In the genomic region with DNA sequence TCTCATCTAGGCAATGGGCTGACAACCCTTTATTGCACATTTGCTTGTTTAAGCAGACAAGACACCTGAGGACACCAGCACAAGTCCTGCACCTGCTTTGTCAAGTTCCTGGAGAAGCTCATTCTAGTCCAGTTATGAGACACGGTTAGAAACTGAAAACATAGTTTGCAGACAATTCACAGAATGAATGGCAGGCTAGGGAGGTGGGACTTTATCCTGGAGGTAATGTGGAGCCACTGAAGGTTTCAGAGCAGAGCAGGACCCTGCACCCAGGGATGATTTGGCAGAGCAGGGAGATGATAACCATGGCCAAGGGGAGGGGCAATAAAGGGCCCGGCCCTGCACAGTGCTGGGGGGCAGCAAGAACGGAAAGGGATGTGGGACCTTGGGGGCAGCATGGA, we compare ENCODE assay signal across 9 cellular contexts. TPM values are rescaled to one million over a fixed set of nuclear protein-coding genes. Genes with fewer than 3 reads are reported as not detected.
DNase-seq lines count a peak whose midpoint lies in the region; ATAC-seq and TF ChIP-seq lines count a peak whose summit lies in the region.
"Had no signal": no experiment of that assay in that cellular context is flagged by ENCODE, and none has a peak within 500 bp of the region (broad histone marks: within the 10 kb centered on the region; RNA-seq: fewer than 3 reads in every experiment).

No MANE protein-coding gene starts in this region.

- H4K91ac ChIP-seq in trophoblast cell (ENCODE audit: low read depth, low read length): no peak overlapping the region

- H3K79me2 ChIP-seq in trophoblast cell (ENCODE audit: control insufficient read depth, insufficient read depth, low read length, poor library complexity): no peaks in the 10 kb centered on the region

- H3K27me3 Mint-ChIP-seq in chondrocyte (ENCODE audit: low read depth) (no peaks in the 10 kb centered on the region), immature natural killer cell (ENCODE audit: low read depth in 3 of 3) (no peaks in the 10 kb centered on the region)

- no peak overlapping the region for H4K12ac ChIP-seq in trophoblast cell (ENCODE audit: low read depth, low read length)

- H3K4me3 Mint-ChIP-seq in chondrocyte (ENCODE audit: unreplicated experiment) (no peak overlapping the region), immature natural killer cell (no peak overlapping the region)

- H3K18ac ChIP-seq in trophoblast cell (ENCODE audit: low read length): no peak overlapping the region

- no peak overlapping the region for H3K23ac ChIP-seq in trophoblast cell (ENCODE audit: low read length)

- ATAC-seq in GM19397 (IDR thresholded peaks at IDR 0.05; ENCODE audit: unreplicated experiment) (peak; percentile 20), HG03103 (IDR thresholded peaks at IDR 0.05; ENCODE audit: low read depth, unreplicated experiment) (peak; percentile 27), esophagus mucosa (no peak)

- H3K4me1 Mint-ChIP-seq in chondrocyte (ENCODE audit: low read depth): peaks cover 60% of the 10 kb centered on the region
- H3K4me1 Mint-ChIP-seq in immature natural killer cell: no peaks in the 10 kb centered on the region

- H3K27ac Mint-ChIP-seq in chondrocyte (ENCODE audit: unreplicated experiment) (peak overlapping the region; percentile 94), immature natural killer cell (no peak overlapping the region)

- no peak overlapping the region for H3K9ac ChIP-seq in trophoblast cell (ENCODE audit: low read length)

- H3K9me3 Mint-ChIP-seq in chondrocyte (ENCODE audit: low read depth): peaks cover 6% of the 10 kb centered on the region
- no peaks in the 10 kb centered on the region for H3K9me3 Mint-ChIP-seq in immature natural killer cell

- POLR2A ChIA-PET in GM10248 (lab: Yijun Ruan, JAX): no interaction called here

- H3K14ac ChIP-seq in trophoblast cell (ENCODE audit: low read length): no peak overlapping the region

- H2BK5ac ChIP-seq in trophoblast cell (ENCODE audit: low read depth, low read length, poor library complexity): no peak overlapping the region

- peaks cover 1% of the 10 kb centered on the region for H3K9me3 ChIP-seq in trophoblast cell (ENCODE audit: insufficient read depth, low read depth, low read length)

- no peak overlapping the region for H2BK120ac ChIP-seq in trophoblast cell (ENCODE audit: insufficient read depth, low read length, poor library complexity)

- H3K4me3 ChIP-seq in trophoblast cell (ENCODE audit: low read depth, low read length) (no peak overlapping the region), H7 (ENCODE audit: insufficient read depth, low read depth, low read length) (no peak overlapping the region)
- H3K4me3 ChIP-seq: lung had no signal

- H3K36me3 ChIP-seq in trophoblast cell (ENCODE audit: control insufficient read depth in 1 of 2, insufficient read depth in 2 of 2, low read length in 2 of 2) (peaks cover 54 to 68% of the 10 kb centered on the region in 2 experiments), H7 (replicated peaks; ENCODE audit: control insufficient read depth, insufficient read depth, low read length) (no peaks in the 10 kb centered on the region; the same call in 1 of the 2 replicates)

- H3K27ac ChIP-seq in trophoblast cell (ENCODE audit: low read depth, low read length): no peak overlapping the region

- H3K79me1 ChIP-seq in trophoblast cell (ENCODE audit: low read length): no peaks in the 10 kb centered on the region

- TF ChIP-seq CTCF in GM10248 (IDR thresholded peaks at IDR 0.05; ENCODE audit: control extremely low read depth, extremely low read depth, low read depth, missing control alignments) (no peak), chondrocyte (IDR thresholded peaks at IDR 0.05) (no peak)

- DNase-seq in GM10248 (ENCODE audit: extremely low spot score) (peak; percentile 65), chondrocyte (ENCODE audit: low spot score) (peak; percentile 58), trophoblast cell (no peak), immature natural killer cell (no peak), H7 (no peak)

- no CpG with 5 or more reads among the region's 3 CpGs for WGBS in trophoblast cell (ENCODE audit: extremely low coverage, insufficient coverage, insufficient read length)

- no peak overlapping the region for H2AK5ac ChIP-seq in trophoblast cell (ENCODE audit: low read length)

- H3K27me3 ChIP-seq in trophoblast cell (ENCODE audit: insufficient read depth, low read length) (no peaks in the 10 kb centered on the region), H7 (ENCODE audit: control insufficient read depth, insufficient read depth, low read length) (no peaks in the 10 kb centered on the region)

- no peak overlapping the region for H4K8ac ChIP-seq in trophoblast cell (ENCODE audit: low read depth, low read length)

- no peak overlapping the region for H3K4ac ChIP-seq in trophoblast cell (ENCODE audit: low read depth, low read length)

- no peak overlapping the region for H2AFZ ChIP-seq in trophoblast cell (ENCODE audit: insufficient read depth, low read length, poor library complexity)

- H3K4me2 ChIP-seq in trophoblast cell (ENCODE audit: low read length): no peak overlapping the region

- no peak overlapping the region for H2BK12ac ChIP-seq in trophoblast cell (ENCODE audit: low read length)

- peaks cover 4 to 14% of the 10 kb centered on the region in 2 experiments for H3K4me1 ChIP-seq in trophoblast cell (ENCODE audit: control insufficient read depth in 1 of 2, insufficient read depth in 2 of 2, low read length in 2 of 2)

- H3K36me3 Mint-ChIP-seq in chondrocyte (ENCODE audit: low read depth) (peaks cover 25% of the 10 kb centered on the region), immature natural killer cell (peaks cover 0 to 4% (median 0%) of the 10 kb centered on the region in 3 donors)

- CTCF ChIA-PET in GM10248 (lab: Yijun Ruan, JAX): interaction anchor here (1.7 to 2.7 kb wide), 2 partner anchors 12 to 16 kb away, joined by 4 to 9 read pairs; no protein-coding TSS in a partner anchor

RNA-seq across cellular contexts. Expression of gene SLC25A51, which starts 50.7 kb away (rescaled TPM):
- 50.1 to 52.5 TPM (median 50.5 TPM) in 3 replicates for total RNA-seq in chondrocyte
- polyA plus RNA-seq in trophoblast cell (2013): 12.2 and 12.4 TPM in 2 replicates
- 10 to 100 TPM in 2 of 3 donors, 1 to 10 TPM in 1; 3.6 to 12.5 (median 10.7) TPM for polyA plus RNA-seq in immature natural killer cell
- 16.1 and 16.8 TPM in 2 replicates for total RNA-seq in H7 (2014; rRNA removed; shearing (Covaris generic))
- 20.8 TPM for total RNA-seq in esophagus mucosa

Comparison
In these comparisons a context has a peak if more than half of its experiments do, and no peak if none do; other contexts are left out.
1. DNase-seq: peak in GM10248 (single experiment) and chondrocyte (single experiment); none in trophoblast cell (0 of 2), immature natural killer cell (0 of 3) and H7 (single experiment).